Comparison of ENCODE assay signal across 18 cellular contexts in genomic region chr19:54453921-54454780, GRCh38. TPM values are rescaled to one million over a fixed set of nuclear protein-coding genes. Genes with fewer than 3 reads are reported as not detected.
"Had no signal": no experiment of that assay in that cellular context is flagged by ENCODE, and none has a peak within 500 bp of the region (broad histone marks: within the 10 kb centered on the region; RNA-seq: fewer than 3 reads in every experiment).

No MANE protein-coding gene starts in this region.

- H3K4me3 ChIP-seq: heart left ventricle, ovary, tibial artery, vagina had no signal

- H3K36me3 ChIP-seq: ovary had no signal

- H3K9me3 ChIP-seq: heart left ventricle, ovary, tibial artery, vagina had no signal

- H3K27ac ChIP-seq: heart left ventricle, ovary, tibial artery, vagina had no signal

- DNase-seq: activated CD4-positive, CD25-positive, alpha-beta regulatory T cell treated with anti-CD3 and anti-CD28 coated beads, Interleukin-2, amount 50 U/mL, for 72 hours; activated naive CD8-positive, alpha-beta T cell treated with anti-CD3 and anti-CD28 coated beads, Interleukin-2, amount 10 ng/mL, durations not matched to agents 7 days and 5 days; heart left ventricle; immature natural killer cell; ovary; T-helper 9 cell; tibial artery had no signal

- H3K27me3 ChIP-seq: heart left ventricle, ovary, tibial artery, vagina had no signal

- ATAC-seq: heart left ventricle; sciatic nerve; stimulated activated memory B cell treated with anti-CD40 and anti-IgM and Interleukin-4, amounts not matched to agents 10 μg/mL and 1 μg/mL and 100 μg/mL, for 72 hours had no signal

RNA-seq across cellular contexts. Expression of gene CDC42EP5, which starts 18.9 kb away (rescaled TPM):
- total RNA-seq: activated naive CD8-positive, alpha-beta T cell treated with anti-CD3 and anti-CD28 coated beads, Interleukin-2, amount 10 ng/mL, durations not matched to agents 7 days and 5 days; activated T-helper 1 cell treated with anti-CD3 and anti-CD28 coated beads, Interleukin-12 subunit alpha, Interleukin-12 subunit beta, Interleukin-2, Interleukin-4 antibody, amounts not matched to agents 30 ng/mL and 10 ng/mL and 1 ng/mL, durations not matched to agents 14 hours and 24 hours and 36 hours had no signal
- polyA plus RNA-seq: immature natural killer cell, neural cell had no signal

RNA-seq across cellular contexts. Expression of gene TTYH1, which starts 38.9 kb away (rescaled TPM):
- total RNA-seq: dermis microvascular lymphatic vessel endothelial cell, mesenteric fat pad, pulmonary artery endothelial cell had no signal

RNA-seq across cellular contexts. Expression of gene LAIR2, which starts 48.5 kb away (rescaled TPM):
- total RNA-seq: dermis microvascular lymphatic vessel endothelial cell, epithelial cell of proximal tubule, lower leg skin, ovary, pulmonary artery endothelial cell, subcutaneous adipose tissue, vagina had no signal
- polyA plus RNA-seq: heart left ventricle, neural cell, ovary had no signal
